2 cellular contexts compared by ENCODE assay signal in genomic region chrX:23894952-23895351, GRCh38. TPM values are rescaled to one million over a fixed set of nuclear protein-coding genes. Genes with fewer than 3 reads are reported as not detected.
"Had no signal": no experiment of that assay in that cellular context is flagged by ENCODE, and none has a peak within 500 bp of the region (broad histone marks: within the 10 kb centered on the region; RNA-seq: fewer than 3 reads in every experiment).

No MANE protein-coding gene starts in this region.

RNA-seq across cellular contexts. Expression of gene CXorf58, which starts 12.9 kb away (rescaled TPM):
- total RNA-seq: MCF 10A, RPMI7951 had no signal
